In genomic region chr1:150696995-150697927, GRCh38 we compare ENCODE assay signal across 8 cellular contexts. TPM values are rescaled to one million over a fixed set of nuclear protein-coding genes. Genes with fewer than 3 reads are reported as not detected.
DNase-seq lines count a peak whose midpoint lies in the region; ATAC-seq and TF ChIP-seq lines count a peak whose summit lies in the region.

Gene GOLPH3L (minus strand): TSS chr1:150697154. CDS start chr1:150694838, 2,316 bp downstream.

- peak within 1 kb of the TSS; percentile 71 for H3K4me3 ChIP-seq in GM12864 (ENCODE audit: low read depth, low read length)
- peak within 1 kb of the TSS; percentile 92 for H3K4me3 ChIP-seq in trophoblast cell (ENCODE audit: low read depth, low read length)
- H3K4me3 ChIP-seq in transverse colon, result peak within 1 kb of the TSS; percentile 39 to 88 (median 48)

- no peak within 1 kb of the TSS for H2AK5ac ChIP-seq in trophoblast cell (ENCODE audit: low read length)

- H3K27ac ChIP-seq in adipose tissue (ENCODE audit: low read depth, low read length) (no peak within 1 kb of the TSS), trophoblast cell (ENCODE audit: low read depth, low read length) (no peak within 1 kb of the TSS), transverse colon (peak within 1 kb of the TSS; percentile 82 to 91 (median 87))

- H3K4me1 ChIP-seq in trophoblast cell (ENCODE audit: control insufficient read depth in 1 of 2, insufficient read depth in 2 of 2, low read length in 2 of 2) (no peaks in the 10 kb centered on the region), transverse colon (peaks cover 0 to 33% (median 18%) of the 10 kb centered on the region in 4 donors)

- peak within 1 kb of the TSS; percentile 86 for H3K4me2 ChIP-seq in trophoblast cell (ENCODE audit: low read length)

- H4K91ac ChIP-seq in trophoblast cell (ENCODE audit: low read depth, low read length), result no peak within 1 kb of the TSS

- H3K23ac ChIP-seq in trophoblast cell (ENCODE audit: low read length), result no peak within 1 kb of the TSS

- TF ChIP-seq POLR2A in transverse colon (IDR thresholded peaks at IDR 0.05), result peak; percentile 95

- DNase-seq in GM12864 (ENCODE audit: low read depth) (peak; percentile 98), NCI-H1417 treated with DMSO at 0.1 percent for 48 hours (lab: John Stamatoyannopoulos, UW) (peak; percentile 97), SW480 (ENCODE audit: low spot score) (peak; percentile 99), cardiac septum (ENCODE audit: low spot score) (peak; percentile 93), trophoblast cell (peak; percentile 96 to 98), transverse colon (peak; percentile 96)

- no peak within 1 kb of the TSS for H2BK5ac ChIP-seq in trophoblast cell (ENCODE audit: low read depth, low read length, poor library complexity)

- intact Hi-C loops in cardiac septum (cut with DNase I), result loop anchor here (5.0 kb wide), 1 partner anchor 135 kb away; no protein-coding TSS in a partner anchor
- intact Hi-C loops in transverse colon (cut with DNase I; ENCODE audit: low total_unique reads), result no loop called here

- H3K9ac ChIP-seq in trophoblast cell (ENCODE audit: low read length), result peak within 1 kb of the TSS; percentile 95

- no peak for TF ChIP-seq CTCF in GM12864 (IDR thresholded peaks at IDR 0.05; ENCODE audit: low read depth, low read length, missing control alignments)
- peak in 2 of 5 experiments; percentile 10 to 13 for TF ChIP-seq CTCF in transverse colon (IDR thresholded peaks at IDR 0.05)

- 1 to 2% (median 1%) methylated on average over 18 of the region's 18 CpGs for whole genome bisulfite sequencing in adipose tissue, 3 donors
- WGBS in trophoblast cell (ENCODE audit: extremely low coverage, insufficient coverage, insufficient read length), result no CpG with 5 or more reads among the region's 18 CpGs
- 1 to 2% methylated on average over 9 to 18 of the region's 18 CpGs for WGBS in transverse colon (ENCODE audit: low coverage in 1 of 2), 2 donors

- H4K12ac ChIP-seq in trophoblast cell (ENCODE audit: low read depth, low read length), result no peak within 1 kb of the TSS

- H3K4ac ChIP-seq in trophoblast cell (ENCODE audit: low read depth, low read length), result no peak within 1 kb of the TSS

- in situ Hi-C loops in transverse colon (cut with MboI; ENCODE audit: low pct_ligation_motif_present in 1 of 4, low pct_unique_long_range_greater_than_20kb in 1 of 4, low sequenced_read_pairs in 3 of 4), result no loop called here

- no peak within 1 kb of the TSS for H2BK120ac ChIP-seq in trophoblast cell (ENCODE audit: insufficient read depth, low read length, poor library complexity)

- H3K36me3 ChIP-seq in trophoblast cell (ENCODE audit: control insufficient read depth in 1 of 2, insufficient read depth in 2 of 2, low read length in 2 of 2) (peaks cover 5 to 7% of the 10 kb centered on the region in 2 experiments), transverse colon (peaks cover 0 to 21% (median 8%) of the 10 kb centered on the region in 4 donors)

- ATAC-seq in HG02763 (IDR thresholded peaks at IDR 0.05; ENCODE audit: unreplicated experiment), result peak; percentile 99

- peak within 1 kb of the TSS; percentile 55 for H4K8ac ChIP-seq in trophoblast cell (ENCODE audit: low read depth, low read length)

- no peaks in the 10 kb centered on the region for H3K79me2 ChIP-seq in trophoblast cell (ENCODE audit: control insufficient read depth, insufficient read depth, low read length, poor library complexity)

- H3K18ac ChIP-seq in trophoblast cell (ENCODE audit: low read length), result no peak within 1 kb of the TSS

- H3K79me1 ChIP-seq in trophoblast cell (ENCODE audit: low read length), result no peaks in the 10 kb centered on the region

- no peak within 1 kb of the TSS for H3K14ac ChIP-seq in trophoblast cell (ENCODE audit: low read length)

- H2BK12ac ChIP-seq in trophoblast cell (ENCODE audit: low read length), result no peak within 1 kb of the TSS

- no peaks in the 10 kb centered on the region for H3K9me3 ChIP-seq in trophoblast cell (ENCODE audit: insufficient read depth, low read depth, low read length)
- H3K9me3 ChIP-seq in transverse colon, result no peaks in the 10 kb centered on the region

- no peak for TF ChIP-seq EP300 in transverse colon (IDR thresholded peaks at IDR 0.05; ENCODE audit: low read depth)

- H3K27me3 ChIP-seq in trophoblast cell (ENCODE audit: insufficient read depth, low read length), result no peaks in the 10 kb centered on the region
- no peaks in the 10 kb centered on the region for H3K27me3 ChIP-seq in transverse colon

- no peak within 1 kb of the TSS for H2AFZ ChIP-seq in trophoblast cell (ENCODE audit: insufficient read depth, low read length, poor library complexity)

RNA-seq across cellular contexts. Expression of gene GOLPH3L, which starts in this region (rescaled TPM):
- 10 to 100 TPM; 10.3 to 26.6 (median 19.2) TPM for polyA plus RNA-seq in adipose tissue
- 12.6 TPM for total RNA-seq in cardiac septum
- 26.6 and 28.6 TPM in 2 replicates for polyA plus RNA-seq in trophoblast cell (2013)
- total RNA-seq in transverse colon, result 10 to 100 TPM; 12.7 to 61.0 (median 34.7) TPM

Comparison
In these comparisons a context has a peak if more than half of its experiments do, and no peak if none do; other contexts are left out.
1. H3K27ac ChIP-seq: peak in transverse colon (4 of 4); none in adipose tissue (single experiment) and trophoblast cell (single experiment).
2. Peak in every context shown above with its lines, with median percentiles within 50 percentile points of each other: DNase-seq and H3K4me3 ChIP-seq.